9 cellular contexts compared by ENCODE assay signal in genomic region chr6:167094820-167095637, GRCh38. TPM values are rescaled to one million over a fixed set of nuclear protein-coding genes. Genes with fewer than 3 reads are reported as not detected.
DNase-seq lines count a peak whose midpoint lies in the region; ATAC-seq, FAIRE-seq and TF ChIP-seq lines count a peak whose summit lies in the region.
"Had no signal": no experiment of that assay in that cellular context is flagged by ENCODE, and none has a peak within 500 bp of the region (broad histone marks: within the 10 kb centered on the region; RNA-seq: fewer than 3 reads in every experiment).

No MANE protein-coding gene starts in this region.

- DNase-seq in CD8-positive, alpha-beta T cell = peak in 2 of 7 experiments; percentile 13 to 45
- no peak for DNase-seq in activated naive CD8-positive, alpha-beta T cell treated with anti-CD3 and anti-CD28 coated beads, Interleukin-2, amount 10 ng/mL, durations not matched to agents 7 days and 5 days
- DNase-seq in H54 (ENCODE audit: insufficient read length, low spot score) (no peak), SW 1271 (lab: John Stamatoyannopoulos, UW) (no peak), NCI-H2171 treated with DMSO at 0.1 percent for 48 hours (lab: John Stamatoyannopoulos, UW) (no peak), NCI-H345 (lab: John Stamatoyannopoulos, UW) (no peak)
- DNase-seq: activated CD4-positive, alpha-beta T cell treated with anti-CD3 and anti-CD28 coated beads, Interleukin-2, amount 10 ng/mL, durations not matched to agents 7 days and 5 days had no signal

- H3K27ac ChIP-seq in CD8-positive, alpha-beta T cell (ENCODE audit: low read depth, low read length) = no peak overlapping the region

- peak overlapping the region; percentile 56 for H3K4me3 ChIP-seq in CD8-positive, alpha-beta T cell (ENCODE audit: low read depth, low read length)

- no peak for FAIRE-seq in H54 (lab: Jason Lieb, UNC)

- intact Hi-C loops in CD8-positive, alpha-beta T cell (cut with DNase I, micrococcal nuclease) = loop anchor here in 1 of 2 experiments (2.0 kb wide), 1 partner anchor 48 kb away; no protein-coding TSS in a partner anchor

- peak overlapping the region; percentile 78 for H3K4me3 Mint-ChIP-seq in CD8-positive, alpha-beta T cell
- H3K4me3 Mint-ChIP-seq in activated naive CD8-positive, alpha-beta T cell treated with anti-CD3 and anti-CD28 coated beads, Interleukin-2, amount 10 ng/mL, durations not matched to agents 7 days and 5 days = peak overlapping the region; percentile 47
- H3K4me3 Mint-ChIP-seq: activated CD4-positive, alpha-beta T cell treated with anti-CD3 and anti-CD28 coated beads, Interleukin-2, amount 10 ng/mL, durations not matched to agents 7 days and 5 days had no signal

- no peaks in the 10 kb centered on the region for H3K36me3 ChIP-seq in CD8-positive, alpha-beta T cell (ENCODE audit: insufficient read depth, low read length)

- CTCF ChIA-PET in CD8-positive, alpha-beta T cell (lab: Charles Lee) = interaction anchor here (1.1 to 2.7 kb wide), 2 partner anchors 38 to 47 kb away, joined by 3 to 7 read pairs; no protein-coding TSS in a partner anchor

- peaks cover 62% of the 10 kb centered on the region for H3K4me1 Mint-ChIP-seq in CD8-positive, alpha-beta T cell (ENCODE audit: low read depth)
- H3K4me1 Mint-ChIP-seq in activated naive CD8-positive, alpha-beta T cell treated with anti-CD3 and anti-CD28 coated beads, Interleukin-2, amount 10 ng/mL, durations not matched to agents 7 days and 5 days = peaks cover 55% of the 10 kb centered on the region

- TF ChIP-seq CTCF in CD8-positive, alpha-beta T cell (IDR thresholded peaks at IDR 0.05) = no peak

- POLR2A ChIA-PET in CD8-positive, alpha-beta T cell (lab: Charles Lee) = interaction anchor here (1.5 to 2.5 kb wide), 4 partner anchors 24 to 54 kb away, joined by 6 to 9 read pairs (median 8); no protein-coding TSS in a partner anchor
- POLR2A ChIA-PET in activated naive CD8-positive, alpha-beta T cell treated with anti-CD3 and anti-CD28 coated beads, Interleukin-2, amount 10 ng/mL, durations not matched to agents 7 days and 5 days (lab: Charles Lee) = interaction anchor here (1.4 to 1.6 kb wide), 2 partner anchors 28 to 139 kb away, joined by 4 to 9 read pairs; partner anchors contain the start of genes CCR6 and RNASET2

- H3K27me3 ChIP-seq in CD8-positive, alpha-beta T cell (ENCODE audit: insufficient read depth, low read length) = no peaks in the 10 kb centered on the region

- H3K9me3 Mint-ChIP-seq in CD8-positive, alpha-beta T cell = no peaks in the 10 kb centered on the region
- H3K9me3 Mint-ChIP-seq in activated naive CD8-positive, alpha-beta T cell treated with anti-CD3 and anti-CD28 coated beads, Interleukin-2, amount 10 ng/mL, durations not matched to agents 7 days and 5 days = no peaks in the 10 kb centered on the region
- H3K9me3 Mint-ChIP-seq: activated CD4-positive, alpha-beta T cell treated with anti-CD3 and anti-CD28 coated beads, Interleukin-2, amount 10 ng/mL, durations not matched to agents 7 days and 5 days had no signal

- TF ChIP-seq POLR2A in H54 (IDR thresholded peaks at IDR 0.05; ENCODE audit: low read depth, low read length) = no peak

- peak overlapping the region; percentile 86 for H3K27ac Mint-ChIP-seq in CD8-positive, alpha-beta T cell
- peak overlapping the region; percentile 3 for H3K27ac Mint-ChIP-seq in activated naive CD8-positive, alpha-beta T cell treated with anti-CD3 and anti-CD28 coated beads, Interleukin-2, amount 10 ng/mL, durations not matched to agents 7 days and 5 days

- H3K9me3 ChIP-seq in CD8-positive, alpha-beta T cell (ENCODE audit: low read length) = no peaks in the 10 kb centered on the region

- peaks cover 61% of the 10 kb centered on the region for H3K4me1 ChIP-seq in CD8-positive, alpha-beta T cell (ENCODE audit: insufficient read depth, low read length)

- no peaks in the 10 kb centered on the region for H3K27me3 Mint-ChIP-seq in CD8-positive, alpha-beta T cell (ENCODE audit: low read depth)
- no peaks in the 10 kb centered on the region for H3K27me3 Mint-ChIP-seq in activated naive CD8-positive, alpha-beta T cell treated with anti-CD3 and anti-CD28 coated beads, Interleukin-2, amount 10 ng/mL, durations not matched to agents 7 days and 5 days

- peak; percentile 58 for ATAC-seq in CD8-positive, alpha-beta T cell
- ATAC-seq in GM19395 (IDR thresholded peaks at IDR 0.05; ENCODE audit: unreplicated experiment) (peak; percentile 62), HG03196 (IDR thresholded peaks at IDR 0.05; ENCODE audit: unreplicated experiment) (peak; percentile 48)
- peak; percentile 34 for ATAC-seq in activated naive CD8-positive, alpha-beta T cell treated with anti-CD3 and anti-CD28 coated beads, Interleukin-2, amount 10 ng/mL, durations not matched to agents 7 days and 5 days (ENCODE audit: low read depth)

- no peaks in the 10 kb centered on the region for H3K36me3 Mint-ChIP-seq in CD8-positive, alpha-beta T cell
- no peaks in the 10 kb centered on the region for H3K36me3 Mint-ChIP-seq in activated naive CD8-positive, alpha-beta T cell treated with anti-CD3 and anti-CD28 coated beads, Interleukin-2, amount 10 ng/mL, durations not matched to agents 7 days and 5 days

RNA-seq across cellular contexts. Expression of gene CCR6, which starts 27.9 kb away (rescaled TPM):
- 10 to 100 TPM in 1 of 2 experiments, 1 to 10 TPM in 1; 7.6 to 10.3 TPM for total RNA-seq in CD8-positive, alpha-beta T cell
- total RNA-seq in activated naive CD8-positive, alpha-beta T cell treated with anti-CD3 and anti-CD28 coated beads, Interleukin-2, amount 10 ng/mL, durations not matched to agents 7 days and 5 days = 1 to 10 TPM; 3.0 to 3.6 TPM
